12 cellular contexts compared by ENCODE assay signal in genomic region chr1:39116868-39117728, GRCh38.
DNase-seq lines count a peak whose midpoint lies in the region; ATAC-seq, FAIRE-seq and TF ChIP-seq lines count a peak whose summit lies in the region.
"Had no signal": no experiment of that assay in that cellular context is flagged by ENCODE, and none has a peak within 500 bp of the region (broad histone marks: within the 10 kb centered on the region; RNA-seq: fewer than 3 reads in every experiment).

No MANE protein-coding gene starts in this region.

- H3K27me3 Mint-ChIP-seq in naive thymus-derived CD8-positive, alpha-beta T cell = peaks cover 0 to 7% (median 2%) of the 10 kb centered on the region in 5 donors
- H3K27me3 Mint-ChIP-seq: activated naive CD8-positive, alpha-beta T cell treated with anti-CD3 and anti-CD28 coated beads, Interleukin-2, amount 10 ng/mL, durations not matched to agents 7 days and 5 days had no signal

- no peak overlapping the region for H3K23ac ChIP-seq in mesenchymal stem cell (ENCODE audit: low read length in 2 of 2)

- H3K4me1 ChIP-seq in mesenchymal stem cell (ENCODE audit: control insufficient read depth, insufficient read depth, low read depth, low read length) (peaks cover 7% of the 10 kb centered on the region), right atrium auricular region (peaks cover 0 to 41% of the 10 kb centered on the region in 2 donors)

- H3K36me3 ChIP-seq in mesenchymal stem cell (ENCODE audit: control insufficient read depth in 1 of 2, insufficient read depth in 2 of 2, low read depth in 1 of 2, low read length in 2 of 2) (peaks cover 7% of the 10 kb centered on the region in 2 experiments), right atrium auricular region (no peaks in the 10 kb centered on the region)

- H2BK120ac ChIP-seq in mesenchymal stem cell (ENCODE audit: low read depth, low read length) = no peak overlapping the region

- H3K27me3 ChIP-seq in mesenchymal stem cell (ENCODE audit: control insufficient read depth in 1 of 2, insufficient read depth in 1 of 2, low read length in 2 of 2) = no peaks in the 10 kb centered on the region
- no peaks in the 10 kb centered on the region for H3K27me3 ChIP-seq in right atrium auricular region

- WGBS in mesenchymal stem cell = 31% methylated on average over 3 of the region's 3 CpGs

- no peak for FAIRE-seq in RCC 7860 (lab: Jason Lieb, UNC)

- no peaks in the 10 kb centered on the region for H3K79me1 ChIP-seq in mesenchymal stem cell (replicated peaks; ENCODE audit: low read length, poor library complexity, severe bottlenecking)

- no peak for ATAC-seq in naive thymus-derived CD8-positive, alpha-beta T cell
- ATAC-seq: Right ventricle myocardium inferior had no signal

- no peak overlapping the region for H2AFZ ChIP-seq in mesenchymal stem cell (ENCODE audit: low read depth, low read length)

- no peak overlapping the region for H3K4me2 ChIP-seq in mesenchymal stem cell (ENCODE audit: low read length, poor library complexity, severe bottlenecking)

- no peak overlapping the region for H3K4ac ChIP-seq in mesenchymal stem cell (ENCODE audit: low read depth in 1 of 2, low read length in 2 of 2)

- no peak overlapping the region for H2AK5ac ChIP-seq in mesenchymal stem cell (ENCODE audit: low read length, severe bottlenecking)

- no peak for TF ChIP-seq CTCF in AG10803 (conservative IDR thresholded peaks at IDR 0.05; ENCODE audit: low read length)
- no peak for TF ChIP-seq CTCF in cardiac fibroblast (IDR thresholded peaks at IDR 0.05; ENCODE audit: low read depth, low read length)
- TF ChIP-seq CTCF in right atrium auricular region (IDR thresholded peaks at IDR 0.05) = no peak

- no peak overlapping the region for H3K27ac Mint-ChIP-seq in naive thymus-derived CD8-positive, alpha-beta T cell
- H3K27ac Mint-ChIP-seq: activated CD4-positive, alpha-beta memory T cell treated with anti-CD3 and anti-CD28 coated beads for 36 hours; activated naive CD8-positive, alpha-beta T cell treated with anti-CD3 and anti-CD28 coated beads, Interleukin-2, amount 10 ng/mL, durations not matched to agents 7 days and 5 days; B cell had no signal

- H3K9me3 Mint-ChIP-seq in naive thymus-derived CD8-positive, alpha-beta T cell = no peaks in the 10 kb centered on the region
- H3K9me3 Mint-ChIP-seq: activated CD4-positive, alpha-beta memory T cell treated with anti-CD3 and anti-CD28 coated beads for 36 hours; activated naive CD8-positive, alpha-beta T cell treated with anti-CD3 and anti-CD28 coated beads, Interleukin-2, amount 10 ng/mL, durations not matched to agents 7 days and 5 days had no signal

- POLR2A ChIA-PET in naive thymus-derived CD8-positive, alpha-beta T cell (lab: Charles Lee) = interaction anchor here (0.6 kb wide), 1 partner anchor 21 kb away, joined by 3 read pairs; no protein-coding TSS in a partner anchor

- H3K14ac ChIP-seq in mesenchymal stem cell (ENCODE audit: low read length in 2 of 2) = no peak overlapping the region

- no peak overlapping the region for H2BK15ac ChIP-seq in mesenchymal stem cell (ENCODE audit: low read depth, poor library complexity, severe bottlenecking)

- H3K9me3 ChIP-seq in mesenchymal stem cell (ENCODE audit: control insufficient read depth, low read length) (no peaks in the 10 kb centered on the region), right atrium auricular region (no peaks in the 10 kb centered on the region)

- peaks cover 0 to 2% (median 0%) of the 10 kb centered on the region in 3 donors for H3K36me3 Mint-ChIP-seq in naive thymus-derived CD8-positive, alpha-beta T cell
- H3K36me3 Mint-ChIP-seq: activated CD4-positive, alpha-beta memory T cell treated with anti-CD3 and anti-CD28 coated beads for 36 hours; activated naive CD8-positive, alpha-beta T cell treated with anti-CD3 and anti-CD28 coated beads, Interleukin-2, amount 10 ng/mL, durations not matched to agents 7 days and 5 days had no signal

- H2BK5ac ChIP-seq in mesenchymal stem cell (ENCODE audit: low read depth, low read length, poor library complexity, severe bottlenecking) = no peak overlapping the region

- H2BK12ac ChIP-seq in mesenchymal stem cell (ENCODE audit: low read length in 2 of 2) = no peak overlapping the region

- DNase-seq in AG10803 (ENCODE audit: low read depth) (peak; percentile 31), NCI-H2196 (lab: John Stamatoyannopoulos, UW; ENCODE audit: unreplicated experiment) (peak; percentile 44), cardiac fibroblast (ENCODE audit: low read depth in 2 of 2) (peak; percentile 46 to 48), mesenchymal stem cell (peak; percentile 75), SHP77 treated with DMSO at 0.1 percent for 48 hours (lab: John Stamatoyannopoulos, UW) (no peak), RCC 7860 (ENCODE audit: low spot score) (no peak), right atrium auricular region (ENCODE audit: low spot score) (no peak)
- DNase-seq in naive thymus-derived CD8-positive, alpha-beta T cell = no peak
- DNase-seq: activated CD4-positive, alpha-beta memory T cell treated with anti-CD3 and anti-CD28 coated beads for 36 hours; activated naive CD8-positive, alpha-beta T cell treated with anti-CD3 and anti-CD28 coated beads, Interleukin-2, amount 10 ng/mL, durations not matched to agents 7 days and 5 days had no signal

- H3K4me3 ChIP-seq in AG10803 (ENCODE audit: low read length) (no peak overlapping the region), cardiac fibroblast (replicated peaks in 1 of 2; ENCODE audit: low read depth in 2 of 2, low read length in 2 of 2) (no peak overlapping the region), mesenchymal stem cell (ENCODE audit: insufficient read depth in 1 of 2, low read depth in 1 of 2, low read length in 2 of 2) (no peak overlapping the region), right atrium auricular region (no peak overlapping the region)

- no peak overlapping the region for H3K9ac ChIP-seq in mesenchymal stem cell (ENCODE audit: low read length)

- no peak overlapping the region for H4K91ac ChIP-seq in mesenchymal stem cell (ENCODE audit: low read length)

- H4K8ac ChIP-seq in mesenchymal stem cell (ENCODE audit: low read length) = no peak overlapping the region

- no peaks in the 10 kb centered on the region for H3K4me1 Mint-ChIP-seq in naive thymus-derived CD8-positive, alpha-beta T cell
- H3K4me1 Mint-ChIP-seq: B cell had no signal

- no peak overlapping the region for H3K4me3 Mint-ChIP-seq in naive thymus-derived CD8-positive, alpha-beta T cell
- H3K4me3 Mint-ChIP-seq: activated CD4-positive, alpha-beta memory T cell treated with anti-CD3 and anti-CD28 coated beads for 36 hours; activated naive CD8-positive, alpha-beta T cell treated with anti-CD3 and anti-CD28 coated beads, Interleukin-2, amount 10 ng/mL, durations not matched to agents 7 days and 5 days; B cell had no signal

- peak overlapping the region in 1 of 2 experiments; percentile 58 for H3K18ac ChIP-seq in mesenchymal stem cell (ENCODE audit: low read depth in 1 of 2, low read length in 2 of 2)

- H3K27ac ChIP-seq in mesenchymal stem cell (ENCODE audit: low read length, poor library complexity, severe bottlenecking) (no peak overlapping the region), right atrium auricular region (no peak overlapping the region)

Comparison
In these comparisons a context has a peak if more than half of its experiments do, and no peak if none do; other contexts are left out.
1. DNase-seq: peak in AG10803 (single experiment), NCI-H2196 (single experiment), cardiac fibroblast (2 of 2) and mesenchymal stem cell (single experiment); none in SHP77 treated with DMSO at 0.1 percent for 48 hours (single experiment), RCC 7860 (single experiment), naive thymus-derived CD8-positive, alpha-beta T cell (0 of 10) and right atrium auricular region (single experiment).